6 cellular contexts compared by ENCODE assay signal in the genomic region with DNA sequence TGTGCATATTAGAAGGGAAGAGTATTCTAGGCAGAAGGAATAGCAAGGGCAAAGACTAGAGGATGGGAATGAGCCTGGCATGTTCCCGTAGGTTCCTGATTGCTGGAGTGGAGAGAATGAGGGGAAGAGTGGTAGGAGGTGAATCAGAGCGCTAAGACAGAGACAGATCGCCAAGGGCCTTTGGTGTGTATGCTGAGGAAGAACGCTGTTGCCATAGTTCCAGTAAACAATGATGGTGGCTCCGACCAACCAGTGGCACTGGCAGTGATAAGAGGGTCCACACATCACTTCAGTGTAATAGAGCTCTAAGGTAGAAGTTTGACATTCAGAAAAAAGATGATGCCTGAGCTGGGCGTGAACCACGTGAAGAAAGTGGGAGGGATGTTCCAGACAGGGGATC. TPM values are rescaled to one million over a fixed set of nuclear protein-coding genes. Genes with fewer than 3 reads are reported as not detected.
DNase-seq lines count a peak whose midpoint lies in the region; ATAC-seq and TF ChIP-seq lines count a peak whose summit lies in the region.

No MANE protein-coding gene starts in this region.

- peak overlapping the region; percentile 92 to 93 for H3K27ac ChIP-seq in right atrium auricular region
- peak overlapping the region in 3 of 4 donors; percentile 87 to 94 (median 88) for H3K27ac ChIP-seq in gastroesophageal sphincter
- peak overlapping the region; percentile 93 for H3K27ac ChIP-seq in vagina

- TF ChIP-seq EP300 in gastroesophageal sphincter (IDR thresholded peaks at IDR 0.05): no peak

- no peak for TF ChIP-seq POLR2A in gastroesophageal sphincter (IDR thresholded peaks at IDR 0.05)
- TF ChIP-seq POLR2A in vagina (IDR thresholded peaks at IDR 0.05): no peak

- no peak for DNase-seq in right atrium auricular region (ENCODE audit: low spot score)
- no peak for DNase-seq in left ventricle myocardium superior
- no peak for DNase-seq in vagina (ENCODE audit: extremely low spot score in 2 of 2)
- no peak for DNase-seq in NCI-H510A treated with DMSO at 0.1 percent for 48 hours (lab: John Stamatoyannopoulos, UW)
- DNase-seq in hepatic stellate cell (ENCODE audit: low spot score): no peak

- H3K9me3 ChIP-seq in right atrium auricular region (no peaks in the 10 kb centered on the region), gastroesophageal sphincter (no peaks in the 10 kb centered on the region), vagina (no peaks in the 10 kb centered on the region)

- TF ChIP-seq CTCF in right atrium auricular region (IDR thresholded peaks at IDR 0.05) (no peak), gastroesophageal sphincter (IDR thresholded peaks at IDR 0.05) (no peak), vagina (IDR thresholded peaks at IDR 0.05) (no peak)

- 41 to 82% methylated on average over 3 to 6 of the region's 7 CpGs for WGBS in gastroesophageal sphincter (ENCODE audit: low coverage in 1 of 2), 2 donors

- H3K36me3 ChIP-seq in right atrium auricular region (peaks cover 5% of the 10 kb centered on the region), gastroesophageal sphincter (peaks cover 0 to 25% of the 10 kb centered on the region in 2 donors), vagina (no peaks in the 10 kb centered on the region)

- ATAC-seq in left ventricle myocardium superior (no peak), gastroesophageal sphincter (no peak)

- intact Hi-C loops in left ventricle myocardium superior (cut with micrococcal nuclease) (no loop called here), vagina (cut with DNase I) (no loop called here)

- peak overlapping the region; percentile 52 to 62 for H3K4me3 ChIP-seq in right atrium auricular region
- H3K4me3 ChIP-seq in gastroesophageal sphincter: peak overlapping the region; percentile 49 to 74
- H3K4me3 ChIP-seq in vagina: peak overlapping the region in 1 of 2 donors; percentile 63

- H3K4me1 ChIP-seq in right atrium auricular region: peaks cover 0 to 6% of the 10 kb centered on the region in 2 donors
- peaks cover 0 to 16% (median 0%) of the 10 kb centered on the region in 3 donors for H3K4me1 ChIP-seq in gastroesophageal sphincter
- H3K4me1 ChIP-seq in vagina: peaks cover 11% of the 10 kb centered on the region

- H3K27me3 ChIP-seq in right atrium auricular region (no peaks in the 10 kb centered on the region), gastroesophageal sphincter (no peaks in the 10 kb centered on the region), vagina (no peaks in the 10 kb centered on the region)

RNA-seq across cellular contexts. Expression of a gene that starts 1.0 kb away (rescaled TPM):
- total RNA-seq in right atrium auricular region (10 to 100 TPM; 11.0 to 17.5 TPM), left ventricle myocardium superior (15.4 TPM), gastroesophageal sphincter (10 to 100 TPM in 3 of 4 donors, 1 to 10 TPM in 1; 8.4 to 16.9 (median 12.7) TPM), vagina (13.8 TPM)

RNA-seq across cellular contexts. Expression of a gene that starts 18.9 kb away (rescaled TPM):
- total RNA-seq in right atrium auricular region: 10 to 100 TPM; 49.3 to 73.7 TPM
- total RNA-seq in left ventricle myocardium superior: 55.4 TPM
- 10 to 100 TPM; 12.9 to 17.7 (median 14.5) TPM for total RNA-seq in gastroesophageal sphincter
- total RNA-seq in vagina: 55.2 TPM

RNA-seq across cellular contexts. Expression of a gene that starts 31.7 kb away (rescaled TPM):
- total RNA-seq in right atrium auricular region (10 to 100 TPM; 23.0 to 43.0 TPM), left ventricle myocardium superior (13.2 TPM), gastroesophageal sphincter (10 to 100 TPM in 3 of 4 donors, 1 to 10 TPM in 1; 9.4 to 21.0 (median 13.2) TPM), vagina (15.7 TPM)

RNA-seq across cellular contexts. Expression of a gene that starts 33.8 kb away (rescaled TPM):
- total RNA-seq in right atrium auricular region (10 to 100 TPM; 62.1 to 90.4 TPM), left ventricle myocardium superior (103 TPM), gastroesophageal sphincter (100 to 1,000 TPM in 3 of 4 donors, 10 to 100 TPM in 1; 83.7 to 233 (median 182) TPM), vagina (148 TPM)

RNA-seq across cellular contexts. Expression of a gene that starts 56.8 kb away (rescaled TPM):
- 100 to 1,000 TPM; 208 to 214 TPM for total RNA-seq in right atrium auricular region
- 164 TPM for total RNA-seq in left ventricle myocardium superior
- total RNA-seq in gastroesophageal sphincter: 100 to 1,000 TPM; 108 to 182 (median 139) TPM
- total RNA-seq in vagina: 111 TPM
